1 cellular context compared by ENCODE assay signal in genomic region chr16:30069575-30070462, GRCh38.
TF ChIP-seq lines count a peak whose summit lies in the region.

No MANE protein-coding gene starts in this region.

TF ChIP-seq in GM12878, 131 proteins besides CTCF, POLR2A, EP300 and RAD21:
- TF ChIP-seq, protein P1, sequence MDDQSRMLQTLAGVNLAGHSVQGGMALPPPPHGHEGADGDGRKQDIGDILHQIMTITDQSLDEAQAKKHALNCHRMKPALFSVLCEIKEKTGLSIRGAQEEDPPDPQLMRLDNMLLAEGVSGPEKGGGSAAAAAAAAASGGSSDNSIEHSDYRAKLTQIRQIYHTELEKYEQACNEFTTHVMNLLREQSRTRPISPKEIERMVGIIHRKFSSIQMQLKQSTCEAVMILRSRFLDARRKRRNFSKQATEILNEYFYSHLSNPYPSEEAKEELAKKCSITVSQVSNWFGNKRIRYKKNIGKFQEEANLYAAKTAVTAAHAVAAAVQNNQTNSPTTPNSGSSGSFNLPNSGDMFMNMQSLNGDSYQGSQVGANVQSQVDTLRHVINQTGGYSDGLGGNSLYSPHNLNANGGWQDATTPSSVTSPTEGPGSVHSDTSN (IDR thresholded peaks at IDR 0.05; ENCODE audit: insufficient replicate concordance, low read depth, low read length): no peak
- no peak for TF ChIP-seq SUZ12 (IDR thresholded peaks at IDR 0.05; ENCODE audit: unreplicated experiment)
- no peak for TF ChIP-seq ZNF274 (IDR thresholded peaks at IDR 0.05; ENCODE audit: insufficient read depth, insufficient read length)
- no peak for TF ChIP-seq ZZZ3 (IDR thresholded peaks at IDR 0.05; ENCODE audit: control insufficient read depth, insufficient read length, low read depth)
- TF ChIP-seq POLR2AphosphoS2 (IDR thresholded peaks at IDR 0.05; ENCODE audit: low read depth, low read length): 0 out of 2 replicates have a peak, but pooled peaks have one; percentile 62
TF ChIP-seq in GM12878: peak in this region for 1.
